11 cellular contexts compared by ENCODE assay signal in the genomic region with DNA sequence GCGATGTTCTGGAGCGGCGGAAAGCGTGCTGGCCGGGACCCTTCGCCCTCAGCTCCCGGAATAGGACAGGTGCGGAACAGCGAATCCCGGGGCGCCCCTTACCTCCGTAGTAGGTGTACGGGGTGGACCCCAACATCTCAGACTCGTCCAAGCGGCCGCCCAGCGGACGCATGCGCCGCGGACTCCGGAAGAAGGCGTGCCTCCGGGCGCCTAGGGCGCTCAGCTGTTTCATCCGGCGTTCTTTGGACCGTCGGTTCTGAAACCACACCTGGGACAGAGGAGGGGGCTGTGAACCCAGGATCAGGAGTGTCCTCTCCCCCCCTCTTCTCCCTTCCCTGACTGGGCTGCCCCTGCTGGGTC. TPM values are rescaled to one million over a fixed set of nuclear protein-coding genes. Genes with fewer than 3 reads are reported as not detected.
DNase-seq lines count a peak whose midpoint lies in the region; ATAC-seq lines count a peak whose summit lies in the region.
"Had no signal": no experiment of that assay in that cellular context is flagged by ENCODE, and none has a peak within 500 bp of the region (broad histone marks: within the 10 kb centered on the region; RNA-seq: fewer than 3 reads in every experiment).

No MANE protein-coding gene starts in this region.

- no peak for DNase-seq in activated CD4-positive, alpha-beta T cell treated with anti-CD3 and anti-CD28 coated beads, Interleukin-2, amount 10 ng/mL, durations not matched to agents 7 days and 5 days
- no peak for DNase-seq in activated CD4-positive, alpha-beta T cell treated with anti-CD3 and anti-CD28 coated beads for 48 hours
- DNase-seq in adipocyte (ENCODE audit: low read depth): no peak
- DNase-seq in islet precursor cell: peak; percentile 63
- no peak for DNase-seq in stimulated activated naive CD8-positive, alpha-beta T cell treated with anti-CD3 and anti-CD28 coated beads, Interleukin-15, amount 100 ng/mL, for 72 hours
- DNase-seq in AG08396 (ENCODE audit: low spot score): no peak
- DNase-seq: activated naive CD4-positive, alpha-beta T cell treated with anti-CD3 and anti-CD28 coated beads, Interleukin-2, amount 10 ng/mL, durations not matched to agents 7 days and 5 days; CD4-positive, CD25-positive, alpha-beta regulatory T cell; stimulated activated naive CD4-positive, alpha-beta T cell had no signal

- POLR2A ChIA-PET in activated CD4-positive, alpha-beta T cell treated with anti-CD3 and anti-CD28 coated beads, Interleukin-2, amount 10 ng/mL, durations not matched to agents 7 days and 5 days (lab: Charles Lee): no interaction called here

- no peaks in the 10 kb centered on the region for H3K9me3 Mint-ChIP-seq in activated CD4-positive, alpha-beta T cell treated with anti-CD3 and anti-CD28 coated beads, Interleukin-2, amount 10 ng/mL, durations not matched to agents 7 days and 5 days
- H3K9me3 Mint-ChIP-seq in stimulated activated naive CD8-positive, alpha-beta T cell treated with anti-CD3 and anti-CD28 coated beads, Interleukin-15, amount 100 ng/mL, for 72 hours: no peaks in the 10 kb centered on the region
- H3K9me3 Mint-ChIP-seq: activated naive CD4-positive, alpha-beta T cell treated with anti-CD3 and anti-CD28 coated beads, Interleukin-2, amount 10 ng/mL, durations not matched to agents 7 days and 5 days had no signal

- H3K36me3 Mint-ChIP-seq in activated CD4-positive, alpha-beta T cell treated with anti-CD3 and anti-CD28 coated beads, Interleukin-2, amount 10 ng/mL, durations not matched to agents 7 days and 5 days (ENCODE audit: low read depth): peaks cover 7% of the 10 kb centered on the region
- H3K36me3 Mint-ChIP-seq: CD4-positive, CD25-positive, alpha-beta regulatory T cell had no signal

- no peak overlapping the region for H3K9ac ChIP-seq in adipocyte (ENCODE audit: low read length)

- H3K4me3 ChIP-seq in adipocyte (ENCODE audit: low read length): peak overlapping the region; percentile 69

- peak overlapping the region; percentile 34 for H3K4me3 Mint-ChIP-seq in activated CD4-positive, alpha-beta T cell treated with anti-CD3 and anti-CD28 coated beads, Interleukin-2, amount 10 ng/mL, durations not matched to agents 7 days and 5 days
- peak overlapping the region; percentile 62 to 74 for H3K4me3 Mint-ChIP-seq in stimulated activated naive CD8-positive, alpha-beta T cell treated with anti-CD3 and anti-CD28 coated beads, Interleukin-15, amount 100 ng/mL, for 72 hours
- H3K4me3 Mint-ChIP-seq: activated naive CD4-positive, alpha-beta T cell treated with anti-CD3 and anti-CD28 coated beads, Interleukin-2, amount 10 ng/mL, durations not matched to agents 7 days and 5 days had no signal

- peaks cover 78% of the 10 kb centered on the region for H3K27me3 Mint-ChIP-seq in activated CD4-positive, alpha-beta T cell treated with anti-CD3 and anti-CD28 coated beads, Interleukin-2, amount 10 ng/mL, durations not matched to agents 7 days and 5 days
- H3K27me3 Mint-ChIP-seq in stimulated activated naive CD8-positive, alpha-beta T cell treated with anti-CD3 and anti-CD28 coated beads, Interleukin-15, amount 100 ng/mL, for 72 hours: peaks cover 97% of the 10 kb centered on the region

- no peaks in the 10 kb centered on the region for H3K36me3 ChIP-seq in adipocyte (ENCODE audit: control insufficient read depth, insufficient read depth, low read length, severe bottlenecking)

- H3K4me1 ChIP-seq in adipocyte (ENCODE audit: control insufficient read depth, insufficient read depth, low read length): no peaks in the 10 kb centered on the region

- peaks cover 81% of the 10 kb centered on the region for H3K27me3 ChIP-seq in adipocyte (replicated peaks; ENCODE audit: control insufficient read depth, insufficient read depth, low read length)

- ATAC-seq in stimulated activated naive CD8-positive, alpha-beta T cell treated with anti-CD3 and anti-CD28 coated beads, Interleukin-15, amount 100 ng/mL, for 72 hours: no peak
- no peak for ATAC-seq in HG03432 (IDR thresholded peaks at IDR 0.05; ENCODE audit: unreplicated experiment)
- no peak for ATAC-seq in HG03175 (IDR thresholded peaks at IDR 0.05; ENCODE audit: unreplicated experiment)

- CTCF ChIA-PET in activated CD4-positive, alpha-beta T cell treated with anti-CD3 and anti-CD28 coated beads, Interleukin-2, amount 10 ng/mL, durations not matched to agents 7 days and 5 days (lab: Charles Lee): no interaction called here

- no peak overlapping the region for H3K27ac Mint-ChIP-seq in activated CD4-positive, alpha-beta T cell treated with anti-CD3 and anti-CD28 coated beads, Interleukin-2, amount 10 ng/mL, durations not matched to agents 7 days and 5 days
- H3K27ac Mint-ChIP-seq in stimulated activated naive CD8-positive, alpha-beta T cell treated with anti-CD3 and anti-CD28 coated beads, Interleukin-15, amount 100 ng/mL, for 72 hours: no peak overlapping the region
- H3K27ac Mint-ChIP-seq: CD4-positive, CD25-positive, alpha-beta regulatory T cell had no signal

- peaks cover 24% of the 10 kb centered on the region for H3K4me1 Mint-ChIP-seq in activated CD4-positive, alpha-beta T cell treated with anti-CD3 and anti-CD28 coated beads, Interleukin-2, amount 10 ng/mL, durations not matched to agents 7 days and 5 days
- H3K4me1 Mint-ChIP-seq in stimulated activated naive CD8-positive, alpha-beta T cell treated with anti-CD3 and anti-CD28 coated beads, Interleukin-15, amount 100 ng/mL, for 72 hours: peaks cover 39% of the 10 kb centered on the region

- no peaks in the 10 kb centered on the region for H3K9me3 ChIP-seq in adipocyte (ENCODE audit: control insufficient read depth, low read length)

RNA-seq across cellular contexts. Expression of gene LHX5, which starts 4.5 kb away (rescaled TPM):
- total RNA-seq in activated CD4-positive, alpha-beta T cell treated with anti-CD3 and anti-CD28 coated beads, Interleukin-2, amount 10 ng/mL, durations not matched to agents 7 days and 5 days: not detected
- total RNA-seq: CD4-positive, CD25-positive, alpha-beta regulatory T cell had no signal

RNA-seq across cellular contexts. Expression of gene SDSL, which starts 45.0 kb away (rescaled TPM):
- total RNA-seq in activated CD4-positive, alpha-beta T cell treated with anti-CD3 and anti-CD28 coated beads, Interleukin-2, amount 10 ng/mL, durations not matched to agents 7 days and 5 days: 1 to 10 TPM; 3.6 to 4.5 TPM
- total RNA-seq: CD4-positive, CD25-positive, alpha-beta regulatory T cell had no signal
